ENCODE assay signal across 8 cellular contexts in genomic region chr4:186472948-186473347, GRCh38.
DNase-seq lines count a peak whose midpoint lies in the region; ATAC-seq and TF ChIP-seq lines count a peak whose summit lies in the region.

No MANE protein-coding gene starts in this region.

- H3K79me2 ChIP-seq in GM23338 (replicated peaks; ENCODE audit: insufficient read depth), result no peaks in the 10 kb centered on the region

- no peak overlapping the region for H3K27ac Mint-ChIP-seq in GM23338

- no peak overlapping the region for H3K4me3 Mint-ChIP-seq in GM23338

- TF ChIP-seq CTCF in 22Rv1 (IDR thresholded peaks at IDR 0.05) (peak; percentile 79), GM23338 (conservative IDR thresholded peaks at IDR 0.05; ENCODE audit: low read depth in 2 of 2) (peak; percentile 57 to 77)

- no peaks in the 10 kb centered on the region for H3K9me3 Mint-ChIP-seq in GM23338

- no peaks in the 10 kb centered on the region for H3K36me3 ChIP-seq in GM23338 (ENCODE audit: insufficient read depth)

- H3K27ac ChIP-seq in 22Rv1 (no peak overlapping the region), GM23338 (ENCODE audit: low read depth) (no peak overlapping the region)

- H3K4me1 ChIP-seq in GM23338 (ENCODE audit: insufficient read depth), result peaks cover 5% of the 10 kb centered on the region; the same call in 1 of the 2 replicates

- peak; percentile 52 for DNase-seq in GM23338 (ENCODE audit: low spot score)
- DNase-seq in SW480 (ENCODE audit: low spot score), result peak; percentile 42
- peak; percentile 47 for DNase-seq in iPS-NIHi11 (ENCODE audit: low spot score)
- no peak for DNase-seq in NCI-H2029 treated with DMSO at 0.1 percent for 48 hours (lab: John Stamatoyannopoulos, UW)
- no peak for DNase-seq in activated CD8-positive, alpha-beta memory T cell treated with anti-CD3 and anti-CD28 coated beads, Interleukin-2, amount 50 U/mL, for 4 hours
- DNase-seq in ureter (ENCODE audit: low spot score), result no peak

- no peak overlapping the region; the same call in 1 of the 2 replicates for H3K4me2 ChIP-seq in GM23338

- H3K27me3 Mint-ChIP-seq in GM23338 (ENCODE audit: insufficient read depth, low read depth, poor library complexity), result peaks cover 6% of the 10 kb centered on the region

- H3K9me2 ChIP-seq in GM23338 (ENCODE audit: insufficient read depth), result no peaks in the 10 kb centered on the region

- no peaks in the 10 kb centered on the region for H3K27me3 ChIP-seq in GM23338 (ENCODE audit: insufficient read depth)

- H3F3A ChIP-seq in GM23338 (replicated peaks; ENCODE audit: low read depth), result no peaks in the 10 kb centered on the region

- H4K20me1 ChIP-seq in GM23338 (replicated peaks; ENCODE audit: insufficient read depth), result no peaks in the 10 kb centered on the region

- H2AFZ ChIP-seq in GM23338, result no peak overlapping the region

- ATAC-seq in GM23338, result peak; percentile 96
- no peak for ATAC-seq in GM21381 (IDR thresholded peaks at IDR 0.05; ENCODE audit: unreplicated experiment)

- no peak overlapping the region for H3K4me3 ChIP-seq in GM23338

- H3K36me3 Mint-ChIP-seq in GM23338 (ENCODE audit: low read depth), result no peaks in the 10 kb centered on the region

- peaks cover 14% of the 10 kb centered on the region; the same call in 2 of the 3 replicates for H3K4me1 Mint-ChIP-seq in GM23338

TF ChIP-seq in GM23338, 12 proteins besides CTCF, POLR2A, EP300 and RAD21:
- TF ChIP-seq EZH2phosphoT487 (IDR thresholded peaks at IDR 0.05; ENCODE audit: unreplicated experiment) (no peak), REST (IDR thresholded peaks at IDR 0.05; ENCODE audit: unreplicated experiment) (no peak), POLR2AphosphoS5 (IDR thresholded peaks at IDR 0.05; ENCODE audit: low read depth) (no peak), ZNF462 (CRISPR knock-in tag; IDR thresholded peaks at IDR 0.05) (no peak), STAT1 (IDR thresholded peaks at IDR 0.05; ENCODE audit: unreplicated experiment) (no peak), NANOG (IDR thresholded peaks at IDR 0.05; ENCODE audit: borderline replicate concordance) (no peak), ZNF114 (CRISPR knock-in tag; IDR thresholded peaks at IDR 0.05) (no peak), CREB1 (CRISPR knock-in tag; IDR thresholded peaks at IDR 0.05; ENCODE audit: low read depth) (no peak), JUNB (IDR thresholded peaks at IDR 0.05; ENCODE audit: unreplicated experiment) (no peak), EZH2 (IDR thresholded peaks at IDR 0.05; ENCODE audit: low read depth, unreplicated experiment) (no peak), ZNF331 (CRISPR knock-in tag; IDR thresholded peaks at IDR 0.05; ENCODE audit: low read depth) (no peak), ETS1 (IDR thresholded peaks at IDR 0.05) (no peak)

Comparison
In these comparisons a context has a peak if more than half of its experiments do, and no peak if none do; other contexts are left out.
1. DNase-seq: peak in GM23338 (single experiment), SW480 (single experiment) and iPS-NIHi11 (single experiment); none in NCI-H2029 treated with DMSO at 0.1 percent for 48 hours (single experiment), activated CD8-positive, alpha-beta memory T cell treated with anti-CD3 and anti-CD28 coated beads, Interleukin-2, amount 50 U/mL, for 4 hours (single experiment) and ureter (single experiment).